ENCODE assay signal across 23 cellular contexts in the genomic region with DNA sequence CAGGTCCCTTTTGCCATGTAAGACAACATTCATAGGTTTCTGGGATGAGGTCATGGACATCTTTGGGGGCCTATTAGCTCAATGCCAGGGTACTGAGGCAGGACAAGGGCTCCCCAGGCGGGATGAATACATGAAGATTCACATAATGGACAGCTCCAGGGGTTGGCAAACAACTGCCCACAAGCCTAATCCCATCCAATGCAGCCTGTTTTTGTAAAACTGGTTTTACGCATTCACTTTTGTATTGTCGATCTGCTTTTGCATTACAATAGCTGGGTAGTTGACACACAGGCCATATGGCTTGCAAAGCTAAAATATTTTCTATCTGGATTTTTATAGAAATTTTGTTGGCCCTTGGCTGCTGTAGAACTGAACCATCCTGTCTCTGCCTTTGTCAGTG.
DNase-seq lines count a peak whose midpoint lies in the region; ATAC-seq, FAIRE-seq and TF ChIP-seq lines count a peak whose summit lies in the region.
"Had no signal": no experiment of that assay in that cellular context is flagged by ENCODE, and none has a peak within 500 bp of the region (broad histone marks: within the 10 kb centered on the region; RNA-seq: fewer than 3 reads in every experiment).

No MANE protein-coding gene starts in this region.

- 67 to 77% methylated on average over 3 of the region's 3 CpGs for WGBS in endodermal cell (ENCODE audit: insufficient coverage in 1 of 2, insufficient read length in 1 of 2), 2 experiments

- H3K4me1 Mint-ChIP-seq in WTC11 (peaks cover 16% of the 10 kb centered on the region), endodermal cell (peaks cover 8% of the 10 kb centered on the region)
- H3K4me1 Mint-ChIP-seq: IgD-negative memory B cell had no signal

- no peak overlapping the region for H3K9ac ChIP-seq in endodermal cell (ENCODE audit: extremely low read depth, low read length, poor library complexity, severe bottlenecking)
- H3K9ac ChIP-seq: GM23248 had no signal

- H3K4me3 ChIP-seq in HAP-1: no peak overlapping the region
- no peak overlapping the region for H3K4me3 ChIP-seq in endodermal cell (ENCODE audit: low read length)
- H3K4me3 ChIP-seq: GM23248 had no signal

- H3K36me3 ChIP-seq in HAP-1 (replicated peaks) (no peaks in the 10 kb centered on the region), endodermal cell (ENCODE audit: control insufficient read depth, insufficient read depth, low read length) (no peaks in the 10 kb centered on the region)

- no peaks in the 10 kb centered on the region for H3K9me3 Mint-ChIP-seq in WTC11
- H3K9me3 Mint-ChIP-seq in endodermal cell: no peaks in the 10 kb centered on the region
- H3K9me3 Mint-ChIP-seq: CD4-positive, alpha-beta T cell had no signal

- peak; percentile 76 to 92 for DNase-seq in HAP-1 (ENCODE audit: low spot score in 2 of 2)
- DNase-seq in WTC11 (ENCODE audit: low spot score): no peak
- DNase-seq in endodermal cell: peak; percentile 44
- peak; percentile 22 for DNase-seq in iPS-NIHi11 (ENCODE audit: low spot score)
- DNase-seq in MV-4-11 (lab: John Stamatoyannopoulos, UW): no peak
- no peak for DNase-seq in GM19239 (ENCODE audit: insufficient read length, low spot score)
- DNase-seq: ACHN; BE2C; C1 segment of cervical spinal cord; CD4-positive, alpha-beta T cell; DMS153; DMS79; GDM1; GM23248; H7; KBM-7 had no signal

- H3K27ac ChIP-seq in endodermal cell (ENCODE audit: low read depth, low read length): no peak overlapping the region
- H3K27ac ChIP-seq: GM23248 had no signal

- H3K4me1 ChIP-seq in HAP-1 (peaks cover 16% of the 10 kb centered on the region), endodermal cell (ENCODE audit: control insufficient read depth, insufficient read depth, low read length) (no peaks in the 10 kb centered on the region)

- in situ Hi-C loops in HAP-1 (cut with MboI; ENCODE audit: low sequenced_read_pairs): no loop called here

- H3K27me3 ChIP-seq in HAP-1 (ENCODE audit: low read depth) (no peaks in the 10 kb centered on the region), endodermal cell (ENCODE audit: control insufficient read depth, insufficient read depth, low read length, poor library complexity, severe bottlenecking) (peaks cover 11% of the 10 kb centered on the region)
- H3K27me3 ChIP-seq: BE2C had no signal

- H3K9me3 ChIP-seq in HAP-1: no peaks in the 10 kb centered on the region
- H3K9me3 ChIP-seq in endodermal cell (ENCODE audit: control insufficient read depth, low read length): no peaks in the 10 kb centered on the region
- H3K9me3 ChIP-seq: BE2C had no signal

- ATAC-seq in WTC11 (peak; percentile 72), GM18858 (IDR thresholded peaks at IDR 0.05; ENCODE audit: unreplicated experiment) (no peak)
- ATAC-seq: HepG2 had no signal

- no peak overlapping the region for H3K4me3 Mint-ChIP-seq in WTC11
- no peak overlapping the region for H3K4me3 Mint-ChIP-seq in endodermal cell
- H3K4me3 Mint-ChIP-seq: CD4-positive, alpha-beta T cell; IgD-negative memory B cell had no signal

- FAIRE-seq in GM19239 (lab: Jason Lieb, UNC): no peak
- FAIRE-seq: A204.1, GM12892, GM18507, HepG2, HTR-8/SVneo had no signal

- POLR2A ChIA-PET in WTC11 (lab: Charles Lee): no interaction called here

- no peak overlapping the region for H3K27ac Mint-ChIP-seq in WTC11
- no peak overlapping the region for H3K27ac Mint-ChIP-seq in endodermal cell
- H3K27ac Mint-ChIP-seq: CD4-positive, alpha-beta T cell; IgD-negative memory B cell had no signal

- H3K36me3 Mint-ChIP-seq in WTC11: no peaks in the 10 kb centered on the region
- H3K36me3 Mint-ChIP-seq in endodermal cell (ENCODE audit: low read depth): no peaks in the 10 kb centered on the region

- no peak for TF ChIP-seq CTCF in WTC11 (IDR thresholded peaks at IDR 0.05)
- TF ChIP-seq CTCF in endodermal cell (conservative IDR thresholded peaks at IDR 0.05): no peak

- peaks cover 68% of the 10 kb centered on the region for H3K27me3 Mint-ChIP-seq in WTC11 (ENCODE audit: low read depth)
- peaks cover 25% of the 10 kb centered on the region for H3K27me3 Mint-ChIP-seq in endodermal cell (ENCODE audit: insufficient read depth)
- H3K27me3 Mint-ChIP-seq: CD4-positive, alpha-beta T cell; IgD-negative memory B cell had no signal

- CTCF ChIA-PET in WTC11 (lab: Charles Lee): interaction anchor here (0.8 to 1.8 kb wide), 2 partner anchors 56 to 79 kb away, joined by 3 to 4 read pairs; no protein-coding TSS in a partner anchor

TF ChIP-seq in WTC11, 78 proteins besides CTCF, POLR2A, EP300 and RAD21:
- TF ChIP-seq ZNF423 (CRISPR knock-in tag; IDR thresholded peaks at IDR 0.05): peak; percentile 90
- TF ChIP-seq SOX15 (CRISPR knock-in tag; IDR thresholded peaks at IDR 0.05): no peak
- TF ChIP-seq, protein P1, sequence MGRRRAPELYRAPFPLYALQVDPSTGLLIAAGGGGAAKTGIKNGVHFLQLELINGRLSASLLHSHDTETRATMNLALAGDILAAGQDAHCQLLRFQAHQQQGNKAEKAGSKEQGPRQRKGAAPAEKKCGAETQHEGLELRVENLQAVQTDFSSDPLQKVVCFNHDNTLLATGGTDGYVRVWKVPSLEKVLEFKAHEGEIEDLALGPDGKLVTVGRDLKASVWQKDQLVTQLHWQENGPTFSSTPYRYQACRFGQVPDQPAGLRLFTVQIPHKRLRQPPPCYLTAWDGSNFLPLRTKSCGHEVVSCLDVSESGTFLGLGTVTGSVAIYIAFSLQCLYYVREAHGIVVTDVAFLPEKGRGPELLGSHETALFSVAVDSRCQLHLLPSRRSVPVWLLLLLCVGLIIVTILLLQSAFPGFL (CRISPR knock-in tag; IDR thresholded peaks at IDR 0.05; ENCODE audit: borderline replicate concordance): no peak

Comparison
In these comparisons a context has a peak if more than half of its experiments do, and no peak if none do; other contexts are left out.
1. DNase-seq: peak in HAP-1 (2 of 2), endodermal cell (single experiment) and iPS-NIHi11 (single experiment); none in WTC11 (single experiment), MV-4-11 (single experiment) and GM19239 (single experiment).